Comparison of ENCODE assay signal across 8 cellular contexts in the genomic region with DNA sequence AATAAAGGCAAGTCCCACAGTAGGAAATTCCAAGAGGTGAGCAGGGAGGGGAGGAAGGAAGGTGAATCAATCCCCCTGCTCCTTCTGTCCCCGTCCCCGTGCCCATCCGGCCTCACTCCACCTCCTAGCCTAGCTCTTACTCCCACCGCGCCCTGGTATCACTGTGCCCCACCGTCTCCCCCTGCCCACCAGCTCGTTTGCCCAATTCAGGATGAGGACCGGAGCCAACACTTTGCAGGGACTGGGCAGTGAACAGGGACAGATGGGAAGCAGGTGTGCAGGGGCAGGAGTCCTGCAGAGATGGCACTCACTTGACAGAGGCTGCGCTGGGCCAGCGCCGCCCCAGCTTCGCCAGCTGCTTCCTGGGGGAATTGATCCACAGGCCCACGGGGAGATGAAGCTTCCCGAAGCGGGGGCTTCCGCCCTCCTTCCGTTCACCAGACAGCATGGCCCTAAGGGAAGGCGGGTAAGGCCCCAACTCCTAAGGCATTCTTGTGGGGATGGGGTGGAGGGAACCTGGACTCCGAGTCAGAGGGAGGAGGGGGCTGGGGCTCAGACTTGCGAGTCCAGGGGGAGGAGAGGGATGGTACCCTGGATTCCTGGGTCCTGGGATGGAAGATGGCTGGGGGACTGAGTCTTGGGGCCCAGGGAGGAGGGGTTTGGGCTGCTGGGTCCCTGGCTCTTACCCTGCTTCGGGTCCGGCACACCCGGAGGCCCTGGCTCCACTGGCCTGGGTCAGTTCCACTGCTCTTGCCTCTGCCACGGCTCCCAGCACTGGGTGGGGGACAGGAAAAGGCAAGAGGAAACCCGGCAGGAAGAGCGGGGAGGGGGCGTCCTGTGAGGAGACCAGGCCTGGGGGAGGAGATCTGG. TPM values are rescaled to one million over a fixed set of nuclear protein-coding genes. Genes with fewer than 3 reads are reported as not detected.
DNase-seq lines count a peak whose midpoint lies in the region; ATAC-seq, FAIRE-seq and TF ChIP-seq lines count a peak whose summit lies in the region.

Gene RASIP1, minus strand, starts transcription at position 776 of the 870 bp plus-strand sequence. Its CDS starts 328 bp downstream, at position 448.

- POLR2A ChIA-PET in CD8-positive, alpha-beta memory T cell (lab: Charles Lee), result interaction anchor here (0.6 to 1.6 kb wide), 3 partner anchors 19 to 714 kb away, joined by 5 to 6 read pairs (median 5); partner anchors contain the start of gene CA11

- intact Hi-C loops in pancreas (cut with DNase I), result no loop called here

- CTCF ChIA-PET in CD8-positive, alpha-beta memory T cell (lab: Charles Lee), result interaction anchor here (0.9 to 2.2 kb wide), 8 partner anchors 7 to 94 kb away, joined by 3 to 9 read pairs (median 6); partner anchors contain the start of gene CA11

- peaks cover 31% of the 10 kb centered on the region for H3K4me1 ChIP-seq in CD8-positive, alpha-beta memory T cell (ENCODE audit: insufficient read depth, low read length)
- peaks cover 10% of the 10 kb centered on the region for H3K4me1 ChIP-seq in foreskin keratinocyte
- peaks cover 0 to 10% (median 7%) of the 10 kb centered on the region in 3 donors for H3K4me1 ChIP-seq in pancreas

- no peak within 1 kb of the TSS for H3K27ac Mint-ChIP-seq in CD8-positive, alpha-beta memory T cell

- no peaks in the 10 kb centered on the region for H3K36me3 Mint-ChIP-seq in CD8-positive, alpha-beta memory T cell

- peak within 1 kb of the TSS in 6 of 7 donors; percentile 26 to 84 (median 44) for H3K4me3 Mint-ChIP-seq in CD8-positive, alpha-beta memory T cell

- TF ChIP-seq CTCF in foreskin keratinocyte (conservative IDR thresholded peaks at IDR 0.05), result no peak
- no peak for TF ChIP-seq CTCF in pancreas (IDR thresholded peaks at IDR 0.05)

- DNase-seq in CD8-positive, alpha-beta memory T cell, result peak in 1 of 5 donors; percentile 33
- DNase-seq in foreskin keratinocyte (no peak), pancreas (peak; percentile 64 to 84 (median 72)), RKO (ENCODE audit: low spot score) (no peak)

- peak within 1 kb of the TSS; percentile 40 for H3K27ac ChIP-seq in CD8-positive, alpha-beta memory T cell (ENCODE audit: low read depth, low read length)
- H3K27ac ChIP-seq in foreskin keratinocyte (no peak within 1 kb of the TSS), pancreas (peak within 1 kb of the TSS; percentile 81 to 92 (median 90))

- peaks cover 8 to 21% (median 13%) of the 10 kb centered on the region in 3 donors for H3K4me1 Mint-ChIP-seq in CD8-positive, alpha-beta memory T cell

- WGBS in pancreas, 2 donors, result 32 to 38% methylated on average over 27 of the region's 27 CpGs

- FAIRE-seq in pancreas (lab: Jason Lieb, UNC), result no peak

- peak within 1 kb of the TSS; percentile 37 for H3K4me3 ChIP-seq in CD8-positive, alpha-beta memory T cell (ENCODE audit: low read length)
- peak within 1 kb of the TSS; percentile 35 to 80 (median 60) for H3K4me3 ChIP-seq in pancreas

- no peaks in the 10 kb centered on the region for H3K27me3 ChIP-seq in CD8-positive, alpha-beta memory T cell (ENCODE audit: insufficient read depth, low read length, poor library complexity, severe bottlenecking)
- H3K27me3 ChIP-seq in foreskin keratinocyte (no peaks in the 10 kb centered on the region), pancreas (no peaks in the 10 kb centered on the region)

- no peaks in the 10 kb centered on the region for H3K9me3 ChIP-seq in CD8-positive, alpha-beta memory T cell (ENCODE audit: low read length)
- H3K9me3 ChIP-seq in pancreas, result no peaks in the 10 kb centered on the region

- H3K9me3 Mint-ChIP-seq in CD8-positive, alpha-beta memory T cell, result no peaks in the 10 kb centered on the region

- H3K36me3 ChIP-seq in CD8-positive, alpha-beta memory T cell (ENCODE audit: insufficient read depth, low read length), result no peaks in the 10 kb centered on the region
- H3K36me3 ChIP-seq in pancreas, result no peaks in the 10 kb centered on the region

- H3K27me3 Mint-ChIP-seq in CD8-positive, alpha-beta memory T cell, result peaks cover 2 to 7% of the 10 kb centered on the region in 2 donors

- ATAC-seq in foreskin keratinocyte (no peak), pancreas (peak; percentile 3 to 10 (median 8)), HG03469 (IDR thresholded peaks at IDR 0.05; ENCODE audit: unreplicated experiment) (no peak), HG02798 (IDR thresholded peaks at IDR 0.05; ENCODE audit: poor library complexity, unreplicated experiment) (no peak), HG03378 (IDR thresholded peaks at IDR 0.05; ENCODE audit: unreplicated experiment) (no peak)

TF ChIP-seq in PFSK-1, 5 proteins besides CTCF, POLR2A, EP300 and RAD21:
- TF ChIP-seq POLR2AphosphoS5 (IDR thresholded peaks at IDR 0.05; ENCODE audit: low read depth, low read length) (no peak), FOXP2 (optimal IDR thresholded peaks at IDR 0.05; ENCODE audit: borderline replicate concordance, extremely low read depth, extremely low read length, insufficient read depth) (peak; percentile 48)

RNA-seq across cellular contexts. Expression of gene RASIP1, which starts in this region (rescaled TPM):
- under 1 TPM; 0.20 to 0.22 TPM for total RNA-seq in CD8-positive, alpha-beta memory T cell
- polyA plus RNA-seq in CD8-positive, alpha-beta memory T cell, result 0.09 TPM
- 41.3 TPM for polyA plus RNA-seq in PFSK-1 (2012; ENCODE audit: insufficient read length, low read depth)
- total RNA-seq in foreskin keratinocyte (11.3 and 12.6 TPM in 2 replicates), pancreas (1 to 10 TPM; 5.3 to 9.6 (median 6.5) TPM)
- polyA plus RNA-seq in foreskin keratinocyte (16.0 and 18.4 TPM in 2 replicates), pancreas (10 to 100 TPM; 16.2 to 40.9 TPM)

Comparison
In these comparisons a context has a peak if more than half of its experiments do, and no peak if none do; other contexts are left out.
1. RNA of gene RASIP1 (total RNA-seq): 11.3 to 12.6 TPM in foreskin keratinocyte and 5.3 to 9.6 TPM in pancreas; 0.20 to 0.22 TPM in CD8-positive, alpha-beta memory T cell; every median in the first group is over 4 times any median in the second.
2. RNA of gene RASIP1 (polyA plus RNA-seq): 16.2 to 40.9 TPM in pancreas and 16.0 to 18.4 TPM in foreskin keratinocyte; 0.09 TPM in CD8-positive, alpha-beta memory T cell (single experiment); every median in the first group is over 10 times any median in the second.
3. DNase-seq: peak in pancreas (6 of 6); none in foreskin keratinocyte (0 of 2) and RKO (single experiment).
4. ATAC-seq: peak in pancreas (4 of 4); none in foreskin keratinocyte (single experiment), HG03469 (single experiment), HG02798 (single experiment) and HG03378 (single experiment).